2 cellular contexts compared by ENCODE assay signal in the genomic region with DNA sequence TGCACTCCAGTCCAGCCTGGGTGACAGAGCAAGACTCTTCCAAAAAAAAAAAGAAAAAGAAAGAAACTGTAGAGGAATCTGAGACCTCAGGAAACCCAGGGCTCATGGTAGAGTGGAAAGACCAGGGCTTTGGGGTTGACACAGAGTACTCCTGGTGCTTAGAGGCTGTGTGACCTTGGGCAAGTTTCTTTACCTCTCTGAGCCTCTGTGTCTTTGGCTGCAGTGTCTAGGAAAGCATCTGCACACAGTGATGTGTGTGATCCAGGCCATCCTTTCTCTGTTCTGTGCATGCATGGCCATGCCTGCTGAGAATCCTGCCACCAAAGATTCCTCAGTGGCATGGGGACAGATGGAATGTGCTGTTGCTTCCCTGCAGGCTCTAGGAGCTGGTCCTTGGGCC.
TF ChIP-seq lines count a peak whose summit lies in the region.

No MANE protein-coding gene starts in this region.

TF ChIP-seq in GM23338, 12 proteins besides CTCF, POLR2A, EP300 and RAD21:
- TF ChIP-seq STAT1 (IDR thresholded peaks at IDR 0.05; ENCODE audit: unreplicated experiment) (no peak), EZH2 (IDR thresholded peaks at IDR 0.05; ENCODE audit: low read depth, unreplicated experiment) (no peak), EZH2phosphoT487 (IDR thresholded peaks at IDR 0.05; ENCODE audit: unreplicated experiment) (no peak), NANOG (IDR thresholded peaks at IDR 0.05; ENCODE audit: borderline replicate concordance) (no peak), POLR2AphosphoS5 (IDR thresholded peaks at IDR 0.05; ENCODE audit: low read depth) (no peak)
- TF ChIP-seq, protein P1, sequence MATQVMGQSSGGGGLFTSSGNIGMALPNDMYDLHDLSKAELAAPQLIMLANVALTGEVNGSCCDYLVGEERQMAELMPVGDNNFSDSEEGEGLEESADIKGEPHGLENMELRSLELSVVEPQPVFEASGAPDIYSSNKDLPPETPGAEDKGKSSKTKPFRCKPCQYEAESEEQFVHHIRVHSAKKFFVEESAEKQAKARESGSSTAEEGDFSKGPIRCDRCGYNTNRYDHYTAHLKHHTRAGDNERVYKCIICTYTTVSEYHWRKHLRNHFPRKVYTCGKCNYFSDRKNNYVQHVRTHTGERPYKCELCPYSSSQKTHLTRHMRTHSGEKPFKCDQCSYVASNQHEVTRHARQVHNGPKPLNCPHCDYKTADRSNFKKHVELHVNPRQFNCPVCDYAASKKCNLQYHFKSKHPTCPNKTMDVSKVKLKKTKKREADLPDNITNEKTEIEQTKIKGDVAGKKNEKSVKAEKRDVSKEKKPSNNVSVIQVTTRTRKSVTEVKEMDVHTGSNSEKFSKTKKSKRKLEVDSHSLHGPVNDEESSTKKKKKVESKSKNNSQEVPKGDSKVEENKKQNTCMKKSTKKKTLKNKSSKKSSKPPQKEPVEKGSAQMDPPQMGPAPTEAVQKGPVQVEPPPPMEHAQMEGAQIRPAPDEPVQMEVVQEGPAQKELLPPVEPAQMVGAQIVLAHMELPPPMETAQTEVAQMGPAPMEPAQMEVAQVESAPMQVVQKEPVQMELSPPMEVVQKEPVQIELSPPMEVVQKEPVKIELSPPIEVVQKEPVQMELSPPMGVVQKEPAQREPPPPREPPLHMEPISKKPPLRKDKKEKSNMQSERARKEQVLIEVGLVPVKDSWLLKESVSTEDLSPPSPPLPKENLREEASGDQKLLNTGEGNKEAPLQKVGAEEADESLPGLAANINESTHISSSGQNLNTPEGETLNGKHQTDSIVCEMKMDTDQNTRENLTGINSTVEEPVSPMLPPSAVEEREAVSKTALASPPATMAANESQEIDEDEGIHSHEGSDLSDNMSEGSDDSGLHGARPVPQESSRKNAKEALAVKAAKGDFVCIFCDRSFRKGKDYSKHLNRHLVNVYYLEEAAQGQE (IDR thresholded peaks at IDR 0.05; ENCODE audit: unreplicated experiment) = no peak
- TF ChIP-seq, protein P2, sequence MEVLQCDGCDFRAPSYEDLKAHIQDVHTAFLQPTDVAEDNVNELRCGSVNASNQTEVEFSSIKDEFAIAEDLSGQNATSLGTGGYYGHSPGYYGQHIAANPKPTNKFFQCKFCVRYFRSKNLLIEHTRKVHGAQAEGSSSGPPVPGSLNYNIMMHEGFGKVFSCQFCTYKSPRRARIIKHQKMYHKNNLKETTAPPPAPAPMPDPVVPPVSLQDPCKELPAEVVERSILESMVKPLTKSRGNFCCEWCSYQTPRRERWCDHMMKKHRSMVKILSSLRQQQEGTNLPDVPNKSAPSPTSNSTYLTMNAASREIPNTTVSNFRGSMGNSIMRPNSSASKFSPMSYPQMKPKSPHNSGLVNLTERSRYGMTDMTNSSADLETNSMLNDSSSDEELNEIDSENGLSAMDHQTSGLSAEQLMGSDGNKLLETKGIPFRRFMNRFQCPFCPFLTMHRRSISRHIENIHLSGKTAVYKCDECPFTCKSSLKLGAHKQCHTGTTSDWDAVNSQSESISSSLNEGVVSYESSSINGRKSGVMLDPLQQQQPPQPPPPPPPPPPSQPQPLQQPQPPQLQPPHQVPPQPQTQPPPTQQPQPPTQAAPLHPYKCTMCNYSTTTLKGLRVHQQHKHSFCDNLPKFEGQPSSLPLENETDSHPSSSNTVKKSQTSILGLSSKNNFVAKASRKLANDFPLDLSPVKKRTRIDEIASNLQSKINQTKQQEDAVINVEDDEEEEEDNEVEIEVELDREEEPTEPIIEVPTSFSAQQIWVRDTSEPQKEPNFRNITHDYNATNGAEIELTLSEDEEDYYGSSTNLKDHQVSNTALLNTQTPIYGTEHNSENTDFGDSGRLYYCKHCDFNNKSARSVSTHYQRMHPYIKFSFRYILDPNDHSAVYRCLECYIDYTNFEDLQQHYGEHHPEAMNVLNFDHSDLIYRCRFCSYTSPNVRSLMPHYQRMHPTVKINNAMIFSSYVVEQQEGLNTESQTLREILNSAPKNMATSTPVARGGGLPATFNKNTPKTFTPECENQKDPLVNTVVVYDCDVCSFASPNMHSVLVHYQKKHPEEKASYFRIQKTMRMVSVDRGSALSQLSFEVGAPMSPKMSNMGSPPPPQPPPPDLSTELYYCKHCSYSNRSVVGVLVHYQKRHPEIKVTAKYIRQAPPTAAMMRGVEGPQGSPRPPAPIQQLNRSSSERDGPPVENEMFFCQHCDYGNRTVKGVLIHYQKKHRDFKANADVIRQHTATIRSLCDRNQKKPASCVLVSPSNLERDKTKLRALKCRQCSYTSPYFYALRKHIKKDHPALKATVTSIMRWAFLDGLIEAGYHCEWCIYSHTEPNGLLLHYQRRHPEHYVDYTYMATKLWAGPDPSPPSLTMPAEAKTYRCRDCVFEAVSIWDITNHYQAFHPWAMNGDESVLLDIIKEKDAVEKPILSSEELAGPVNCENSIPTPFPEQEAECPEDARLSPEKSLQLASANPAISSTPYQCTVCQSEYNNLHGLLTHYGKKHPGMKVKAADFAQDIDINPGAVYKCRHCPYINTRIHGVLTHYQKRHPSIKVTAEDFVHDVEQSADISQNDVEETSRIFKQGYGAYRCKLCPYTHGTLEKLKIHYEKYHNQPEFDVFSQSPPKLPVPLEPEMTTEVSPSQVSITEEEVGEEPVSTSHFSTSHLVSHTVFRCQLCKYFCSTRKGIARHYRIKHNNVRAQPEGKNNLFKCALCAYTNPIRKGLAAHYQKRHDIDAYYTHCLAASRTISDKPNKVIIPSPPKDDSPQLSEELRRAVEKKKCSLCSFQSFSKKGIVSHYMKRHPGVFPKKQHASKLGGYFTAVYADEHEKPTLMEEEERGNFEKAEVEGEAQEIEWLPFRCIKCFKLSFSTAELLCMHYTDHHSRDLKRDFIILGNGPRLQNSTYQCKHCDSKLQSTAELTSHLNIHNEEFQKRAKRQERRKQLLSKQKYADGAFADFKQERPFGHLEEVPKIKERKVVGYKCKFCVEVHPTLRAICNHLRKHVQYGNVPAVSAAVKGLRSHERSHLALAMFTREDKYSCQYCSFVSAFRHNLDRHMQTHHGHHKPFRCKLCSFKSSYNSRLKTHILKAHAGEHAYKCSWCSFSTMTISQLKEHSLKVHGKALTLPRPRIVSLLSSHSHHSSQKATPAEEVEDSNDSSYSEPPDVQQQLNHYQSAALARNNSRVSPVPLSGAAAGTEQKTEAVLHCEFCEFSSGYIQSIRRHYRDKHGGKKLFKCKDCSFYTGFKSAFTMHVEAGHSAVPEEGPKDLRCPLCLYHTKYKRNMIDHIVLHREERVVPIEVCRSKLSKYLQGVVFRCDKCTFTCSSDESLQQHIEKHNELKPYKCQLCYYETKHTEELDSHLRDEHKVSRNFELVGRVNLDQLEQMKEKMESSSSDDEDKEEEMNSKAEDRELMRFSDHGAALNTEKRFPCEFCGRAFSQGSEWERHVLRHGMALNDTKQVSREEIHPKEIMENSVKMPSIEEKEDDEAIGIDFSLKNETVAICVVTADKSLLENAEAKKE (CRISPR knock-in tag; IDR thresholded peaks at IDR 0.05) = no peak
TF ChIP-seq in GM23338: peak in this region for 0.

TF ChIP-seq in K562, 482 proteins besides CTCF, POLR2A, EP300 and RAD21 (continues in another document):
- TF ChIP-seq, protein P3, sequence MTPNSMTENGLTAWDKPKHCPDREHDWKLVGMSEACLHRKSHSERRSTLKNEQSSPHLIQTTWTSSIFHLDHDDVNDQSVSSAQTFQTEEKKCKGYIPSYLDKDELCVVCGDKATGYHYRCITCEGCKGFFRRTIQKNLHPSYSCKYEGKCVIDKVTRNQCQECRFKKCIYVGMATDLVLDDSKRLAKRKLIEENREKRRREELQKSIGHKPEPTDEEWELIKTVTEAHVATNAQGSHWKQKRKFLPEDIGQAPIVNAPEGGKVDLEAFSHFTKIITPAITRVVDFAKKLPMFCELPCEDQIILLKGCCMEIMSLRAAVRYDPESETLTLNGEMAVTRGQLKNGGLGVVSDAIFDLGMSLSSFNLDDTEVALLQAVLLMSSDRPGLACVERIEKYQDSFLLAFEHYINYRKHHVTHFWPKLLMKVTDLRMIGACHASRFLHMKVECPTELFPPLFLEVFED (CRISPR knock-in tag; conservative IDR thresholded peaks at IDR 0.05) = no peak
- TF ChIP-seq DNMT1 (IDR thresholded peaks at IDR 0.05) (no peak), ZNF584 (CRISPR knock-in tag; IDR thresholded peaks at IDR 0.05; ENCODE audit: low read depth) (no peak), RBM15 (IDR thresholded peaks at IDR 0.05; ENCODE audit: insufficient read depth, low read length) (no peak), RBM34 (IDR thresholded peaks at IDR 0.05; ENCODE audit: borderline replicate concordance, insufficient read depth, low read length) (no peak), ZNF347 (CRISPR knock-in tag; IDR thresholded peaks at IDR 0.05; ENCODE audit: low read depth) (no peak), ZFP36 (IDR thresholded peaks at IDR 0.05; ENCODE audit: low read depth, low read length, partially characterized antibody) (peak; percentile 80), DACH1 (IDR thresholded peaks at IDR 0.05; ENCODE audit: partially characterized antibody) (peak; percentile 13), GABPB2 (CRISPR knock-in tag; conservative IDR thresholded peaks at IDR 0.05) (no peak), KDM1A (IDR thresholded peaks at IDR 0.05) (peak; percentile 11 to 36; a peak in 3 of 4 replicates), ZNF282 (CRISPR knock-in tag; IDR thresholded peaks at IDR 0.05) (no peak)
- TF ChIP-seq, protein P4, sequence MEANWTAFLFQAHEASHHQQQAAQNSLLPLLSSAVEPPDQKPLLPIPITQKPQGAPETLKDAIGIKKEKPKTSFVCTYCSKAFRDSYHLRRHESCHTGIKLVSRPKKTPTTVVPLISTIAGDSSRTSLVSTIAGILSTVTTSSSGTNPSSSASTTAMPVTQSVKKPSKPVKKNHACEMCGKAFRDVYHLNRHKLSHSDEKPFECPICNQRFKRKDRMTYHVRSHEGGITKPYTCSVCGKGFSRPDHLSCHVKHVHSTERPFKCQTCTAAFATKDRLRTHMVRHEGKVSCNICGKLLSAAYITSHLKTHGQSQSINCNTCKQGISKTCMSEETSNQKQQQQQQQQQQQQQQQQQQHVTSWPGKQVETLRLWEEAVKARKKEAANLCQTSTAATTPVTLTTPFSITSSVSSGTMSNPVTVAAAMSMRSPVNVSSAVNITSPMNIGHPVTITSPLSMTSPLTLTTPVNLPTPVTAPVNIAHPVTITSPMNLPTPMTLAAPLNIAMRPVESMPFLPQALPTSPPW (CRISPR knock-in tag; IDR thresholded peaks at IDR 0.05) = no peak
- TF ChIP-seq, protein P5, sequence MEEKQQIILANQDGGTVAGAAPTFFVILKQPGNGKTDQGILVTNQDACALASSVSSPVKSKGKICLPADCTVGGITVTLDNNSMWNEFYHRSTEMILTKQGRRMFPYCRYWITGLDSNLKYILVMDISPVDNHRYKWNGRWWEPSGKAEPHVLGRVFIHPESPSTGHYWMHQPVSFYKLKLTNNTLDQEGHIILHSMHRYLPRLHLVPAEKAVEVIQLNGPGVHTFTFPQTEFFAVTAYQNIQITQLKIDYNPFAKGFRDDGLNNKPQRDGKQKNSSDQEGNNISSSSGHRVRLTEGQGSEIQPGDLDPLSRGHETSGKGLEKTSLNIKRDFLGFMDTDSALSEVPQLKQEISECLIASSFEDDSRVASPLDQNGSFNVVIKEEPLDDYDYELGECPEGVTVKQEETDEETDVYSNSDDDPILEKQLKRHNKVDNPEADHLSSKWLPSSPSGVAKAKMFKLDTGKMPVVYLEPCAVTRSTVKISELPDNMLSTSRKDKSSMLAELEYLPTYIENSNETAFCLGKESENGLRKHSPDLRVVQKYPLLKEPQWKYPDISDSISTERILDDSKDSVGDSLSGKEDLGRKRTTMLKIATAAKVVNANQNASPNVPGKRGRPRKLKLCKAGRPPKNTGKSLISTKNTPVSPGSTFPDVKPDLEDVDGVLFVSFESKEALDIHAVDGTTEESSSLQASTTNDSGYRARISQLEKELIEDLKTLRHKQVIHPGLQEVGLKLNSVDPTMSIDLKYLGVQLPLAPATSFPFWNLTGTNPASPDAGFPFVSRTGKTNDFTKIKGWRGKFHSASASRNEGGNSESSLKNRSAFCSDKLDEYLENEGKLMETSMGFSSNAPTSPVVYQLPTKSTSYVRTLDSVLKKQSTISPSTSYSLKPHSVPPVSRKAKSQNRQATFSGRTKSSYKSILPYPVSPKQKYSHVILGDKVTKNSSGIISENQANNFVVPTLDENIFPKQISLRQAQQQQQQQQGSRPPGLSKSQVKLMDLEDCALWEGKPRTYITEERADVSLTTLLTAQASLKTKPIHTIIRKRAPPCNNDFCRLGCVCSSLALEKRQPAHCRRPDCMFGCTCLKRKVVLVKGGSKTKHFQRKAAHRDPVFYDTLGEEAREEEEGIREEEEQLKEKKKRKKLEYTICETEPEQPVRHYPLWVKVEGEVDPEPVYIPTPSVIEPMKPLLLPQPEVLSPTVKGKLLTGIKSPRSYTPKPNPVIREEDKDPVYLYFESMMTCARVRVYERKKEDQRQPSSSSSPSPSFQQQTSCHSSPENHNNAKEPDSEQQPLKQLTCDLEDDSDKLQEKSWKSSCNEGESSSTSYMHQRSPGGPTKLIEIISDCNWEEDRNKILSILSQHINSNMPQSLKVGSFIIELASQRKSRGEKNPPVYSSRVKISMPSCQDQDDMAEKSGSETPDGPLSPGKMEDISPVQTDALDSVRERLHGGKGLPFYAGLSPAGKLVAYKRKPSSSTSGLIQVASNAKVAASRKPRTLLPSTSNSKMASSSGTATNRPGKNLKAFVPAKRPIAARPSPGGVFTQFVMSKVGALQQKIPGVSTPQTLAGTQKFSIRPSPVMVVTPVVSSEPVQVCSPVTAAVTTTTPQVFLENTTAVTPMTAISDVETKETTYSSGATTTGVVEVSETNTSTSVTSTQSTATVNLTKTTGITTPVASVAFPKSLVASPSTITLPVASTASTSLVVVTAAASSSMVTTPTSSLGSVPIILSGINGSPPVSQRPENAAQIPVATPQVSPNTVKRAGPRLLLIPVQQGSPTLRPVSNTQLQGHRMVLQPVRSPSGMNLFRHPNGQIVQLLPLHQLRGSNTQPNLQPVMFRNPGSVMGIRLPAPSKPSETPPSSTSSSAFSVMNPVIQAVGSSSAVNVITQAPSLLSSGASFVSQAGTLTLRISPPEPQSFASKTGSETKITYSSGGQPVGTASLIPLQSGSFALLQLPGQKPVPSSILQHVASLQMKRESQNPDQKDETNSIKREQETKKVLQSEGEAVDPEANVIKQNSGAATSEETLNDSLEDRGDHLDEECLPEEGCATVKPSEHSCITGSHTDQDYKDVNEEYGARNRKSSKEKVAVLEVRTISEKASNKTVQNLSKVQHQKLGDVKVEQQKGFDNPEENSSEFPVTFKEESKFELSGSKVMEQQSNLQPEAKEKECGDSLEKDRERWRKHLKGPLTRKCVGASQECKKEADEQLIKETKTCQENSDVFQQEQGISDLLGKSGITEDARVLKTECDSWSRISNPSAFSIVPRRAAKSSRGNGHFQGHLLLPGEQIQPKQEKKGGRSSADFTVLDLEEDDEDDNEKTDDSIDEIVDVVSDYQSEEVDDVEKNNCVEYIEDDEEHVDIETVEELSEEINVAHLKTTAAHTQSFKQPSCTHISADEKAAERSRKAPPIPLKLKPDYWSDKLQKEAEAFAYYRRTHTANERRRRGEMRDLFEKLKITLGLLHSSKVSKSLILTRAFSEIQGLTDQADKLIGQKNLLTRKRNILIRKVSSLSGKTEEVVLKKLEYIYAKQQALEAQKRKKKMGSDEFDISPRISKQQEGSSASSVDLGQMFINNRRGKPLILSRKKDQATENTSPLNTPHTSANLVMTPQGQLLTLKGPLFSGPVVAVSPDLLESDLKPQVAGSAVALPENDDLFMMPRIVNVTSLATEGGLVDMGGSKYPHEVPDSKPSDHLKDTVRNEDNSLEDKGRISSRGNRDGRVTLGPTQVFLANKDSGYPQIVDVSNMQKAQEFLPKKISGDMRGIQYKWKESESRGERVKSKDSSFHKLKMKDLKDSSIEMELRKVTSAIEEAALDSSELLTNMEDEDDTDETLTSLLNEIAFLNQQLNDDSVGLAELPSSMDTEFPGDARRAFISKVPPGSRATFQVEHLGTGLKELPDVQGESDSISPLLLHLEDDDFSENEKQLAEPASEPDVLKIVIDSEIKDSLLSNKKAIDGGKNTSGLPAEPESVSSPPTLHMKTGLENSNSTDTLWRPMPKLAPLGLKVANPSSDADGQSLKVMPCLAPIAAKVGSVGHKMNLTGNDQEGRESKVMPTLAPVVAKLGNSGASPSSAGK (IDR thresholded peaks at IDR 0.05) = no peak
- TF ChIP-seq, protein P6, sequence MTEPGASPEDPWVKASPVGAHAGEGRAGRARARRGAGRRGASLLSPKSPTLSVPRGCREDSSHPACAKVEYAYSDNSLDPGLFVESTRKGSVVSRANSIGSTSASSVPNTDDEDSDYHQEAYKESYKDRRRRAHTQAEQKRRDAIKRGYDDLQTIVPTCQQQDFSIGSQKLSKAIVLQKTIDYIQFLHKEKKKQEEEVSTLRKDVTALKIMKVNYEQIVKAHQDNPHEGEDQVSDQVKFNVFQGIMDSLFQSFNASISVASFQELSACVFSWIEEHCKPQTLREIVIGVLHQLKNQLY (CRISPR knock-in tag; conservative IDR thresholded peaks at IDR 0.05) = no peak
